ENCODE assay signal across 11 cellular contexts in the genomic region with DNA sequence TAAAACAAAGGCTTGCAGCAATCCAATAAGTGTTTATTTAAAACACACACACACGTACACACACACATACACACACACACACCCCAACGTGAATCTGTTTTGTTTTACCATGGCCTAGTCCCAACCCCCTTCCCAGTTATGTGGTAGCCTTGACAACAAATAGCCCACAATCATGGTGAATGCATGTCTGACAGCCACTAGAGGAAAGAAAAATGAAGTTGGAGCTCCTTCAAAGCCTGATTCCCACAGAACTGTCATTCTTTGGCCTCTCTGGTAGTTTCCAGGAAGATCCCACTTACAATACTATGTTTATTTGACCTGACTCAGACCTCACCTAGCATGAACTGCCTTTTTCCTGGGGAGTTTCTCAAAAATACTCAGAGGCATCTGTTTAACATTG.
DNase-seq lines count a peak whose midpoint lies in the region; ATAC-seq and TF ChIP-seq lines count a peak whose summit lies in the region.
"Had no signal": no experiment of that assay in that cellular context is flagged by ENCODE, and none has a peak within 500 bp of the region (broad histone marks: within the 10 kb centered on the region; RNA-seq: fewer than 3 reads in every experiment).

No MANE protein-coding gene starts in this region.

- peak overlapping the region in 3 of 4 donors; percentile 43 to 59 (median 58) for H3K27ac ChIP-seq in body of pancreas
- H3K27ac ChIP-seq in CD4-positive, alpha-beta memory T cell (ENCODE audit: low read depth, low read length), result no peak overlapping the region
- H3K27ac ChIP-seq: ovary had no signal

- DNase-seq in activated T-cell treated with anti-CD3 and anti-CD28 coated beads, Interleukin-2, amount 50 U/mL, for 72 hours, result no peak
- no peak for DNase-seq in activated T-cell treated with anti-CD3 and anti-CD28 coated beads, Interleukin-2, amount 50 U/mL, for 48 hours
- DNase-seq in body of pancreas (no peak), iPS-NIHi7 (ENCODE audit: extremely low spot score) (peak; percentile 23), stromal cell of bone marrow (ENCODE audit: low read depth) (peak; percentile 35), natural killer cell (no peak)
- DNase-seq in CD4-positive, alpha-beta memory T cell, result no peak
- DNase-seq: cerebellar nuclear complex, NCI-H524, ovary had no signal

- intact Hi-C loops in body of pancreas (cut with DNase I) (no loop called here), natural killer cell (cut with micrococcal nuclease) (no loop called here)
- intact Hi-C loops in CD4-positive, alpha-beta memory T cell (cut with micrococcal nuclease), result no loop called here

- no peaks in the 10 kb centered on the region for H3K9me3 ChIP-seq in body of pancreas
- H3K9me3 ChIP-seq in CD4-positive, alpha-beta memory T cell (ENCODE audit: control insufficient read depth in 1 of 2, low read length in 2 of 2), result no peaks in the 10 kb centered on the region

- no peaks in the 10 kb centered on the region for H3K27me3 ChIP-seq in body of pancreas
- no peaks in the 10 kb centered on the region for H3K27me3 ChIP-seq in CD4-positive, alpha-beta memory T cell (ENCODE audit: insufficient read depth, low read length)
- H3K27me3 ChIP-seq: ovary had no signal

- WGBS in body of pancreas, 2 donors, result 19 to 28% methylated on average over 2 of the region's 2 CpGs

- H3K4me1 ChIP-seq in body of pancreas, result peaks cover 54% of the 10 kb centered on the region
- H3K4me1 ChIP-seq in CD4-positive, alpha-beta memory T cell (ENCODE audit: insufficient read depth, low read length), result no peaks in the 10 kb centered on the region

- peak overlapping the region; percentile 47 for H3K27ac Mint-ChIP-seq in activated T-cell treated with anti-CD3 and anti-CD28 coated beads, Interleukin-2, amount 50 U/mL, for 72 hours
- no peak overlapping the region for H3K27ac Mint-ChIP-seq in CD4-positive, alpha-beta memory T cell
- no peak overlapping the region for H3K27ac Mint-ChIP-seq in natural killer cell

- no peaks in the 10 kb centered on the region for H3K27me3 Mint-ChIP-seq in activated T-cell treated with anti-CD3 and anti-CD28 coated beads, Interleukin-2, amount 50 U/mL, for 72 hours (ENCODE audit: low read depth)
- H3K27me3 Mint-ChIP-seq in CD4-positive, alpha-beta memory T cell, result no peaks in the 10 kb centered on the region
- H3K27me3 Mint-ChIP-seq in natural killer cell (ENCODE audit: low read depth in 2 of 2), result no peaks in the 10 kb centered on the region

- no peak overlapping the region for H3K4me3 Mint-ChIP-seq in activated T-cell treated with anti-CD3 and anti-CD28 coated beads, Interleukin-2, amount 50 U/mL, for 72 hours
- no peak overlapping the region for H3K4me3 Mint-ChIP-seq in CD4-positive, alpha-beta memory T cell
- H3K4me3 Mint-ChIP-seq in natural killer cell, result no peak overlapping the region

- POLR2A ChIA-PET in CD4-positive, alpha-beta memory T cell (lab: Charles Lee; ENCODE audit: partially characterized antibody), result interaction anchor here (0.5 kb wide), 1 partner anchor 271 kb away, joined by 3 read pairs; no protein-coding TSS in a partner anchor

- peaks cover 2% of the 10 kb centered on the region in 2 donors for H3K9me3 Mint-ChIP-seq in activated T-cell treated with anti-CD3 and anti-CD28 coated beads, Interleukin-2, amount 50 U/mL, for 72 hours
- H3K9me3 Mint-ChIP-seq in CD4-positive, alpha-beta memory T cell, result peaks cover 4 to 22% (median 16%) of the 10 kb centered on the region in 8 donors
- H3K9me3 Mint-ChIP-seq in natural killer cell, result peaks cover 2 to 8% of the 10 kb centered on the region in 2 donors

- no peak overlapping the region for H3K4me3 ChIP-seq in body of pancreas
- no peak overlapping the region for H3K4me3 ChIP-seq in CD4-positive, alpha-beta memory T cell (ENCODE audit: low read length in 2 of 2)
- H3K4me3 ChIP-seq: ovary had no signal

- no peak for TF ChIP-seq POLR2A in body of pancreas (IDR thresholded peaks at IDR 0.05)

- H3K36me3 Mint-ChIP-seq in activated T-cell treated with anti-CD3 and anti-CD28 coated beads, Interleukin-2, amount 50 U/mL, for 72 hours (ENCODE audit: insufficient read depth in 2 of 2), result peaks cover 10 to 22% of the 10 kb centered on the region in 2 donors
- peaks cover 72 to 82% of the 10 kb centered on the region in 2 donors for H3K36me3 Mint-ChIP-seq in CD4-positive, alpha-beta memory T cell
- H3K36me3 Mint-ChIP-seq in natural killer cell, result peaks cover 18% of the 10 kb centered on the region

- no peaks in the 10 kb centered on the region for H3K36me3 ChIP-seq in body of pancreas (replicated peaks in 1 of 2; ENCODE audit: insufficient read depth in 1 of 2, low read depth in 2 of 2)
- H3K36me3 ChIP-seq in CD4-positive, alpha-beta memory T cell (ENCODE audit: insufficient read depth, low read length), result peaks cover under 1% of the 10 kb centered on the region
- H3K36me3 ChIP-seq: ovary had no signal

- CTCF ChIA-PET in CD4-positive, alpha-beta memory T cell (lab: Charles Lee; ENCODE audit: partially characterized antibody), result interaction anchor here (1.2 kb wide), 1 partner anchor 249 kb away, joined by 5 read pairs; no protein-coding TSS in a partner anchor

- TF ChIP-seq CTCF in body of pancreas (IDR thresholded peaks at IDR 0.05) (no peak), natural killer cell (IDR thresholded peaks at IDR 0.05) (no peak)

- ATAC-seq in activated T-cell treated with anti-CD3 and anti-CD28 coated beads, Interleukin-2, amount 50 U/mL, for 72 hours (replicated peaks in 1 of 2), result no peak
- ATAC-seq in body of pancreas, result peak; percentile 76
- ATAC-seq in natural killer cell, result no peak
- ATAC-seq in GM21526 (IDR thresholded peaks at IDR 0.05; ENCODE audit: low FRiP score, unreplicated experiment), result no peak

- H3K4me1 Mint-ChIP-seq in activated T-cell treated with anti-CD3 and anti-CD28 coated beads, Interleukin-2, amount 50 U/mL, for 72 hours (ENCODE audit: low read depth), result no peaks in the 10 kb centered on the region
- H3K4me1 Mint-ChIP-seq in CD4-positive, alpha-beta memory T cell, result no peaks in the 10 kb centered on the region
- no peaks in the 10 kb centered on the region for H3K4me1 Mint-ChIP-seq in natural killer cell

Comparison
In these comparisons a context has a peak if more than half of its experiments do, and no peak if none do; other contexts are left out.
1. DNase-seq: peak in iPS-NIHi7 (single experiment) and stromal cell of bone marrow (single experiment); none in activated T-cell treated with anti-CD3 and anti-CD28 coated beads, Interleukin-2, amount 50 U/mL, for 72 hours (0 of 2), activated T-cell treated with anti-CD3 and anti-CD28 coated beads, Interleukin-2, amount 50 U/mL, for 48 hours (0 of 2), body of pancreas (0 of 4), CD4-positive, alpha-beta memory T cell (0 of 5) and natural killer cell (single experiment).